ENCODE assay signal across 16 cellular contexts in genomic region chr10:372566-372965, GRCh38.
DNase-seq lines count a peak whose midpoint lies in the region; ATAC-seq and TF ChIP-seq lines count a peak whose summit lies in the region.
"Had no signal": no experiment of that assay in that cellular context is flagged by ENCODE, and none has a peak within 500 bp of the region (broad histone marks: within the 10 kb centered on the region; RNA-seq: fewer than 3 reads in every experiment).

No MANE protein-coding gene starts in this region.

- H3K27me3 ChIP-seq in GM23338 (ENCODE audit: insufficient read depth) (no peaks in the 10 kb centered on the region), brain microvascular endothelial cell (replicated peaks) (no peaks in the 10 kb centered on the region), mesenchymal stem cell (ENCODE audit: control insufficient read depth in 1 of 2, insufficient read depth in 1 of 2, low read length in 2 of 2) (no peaks in the 10 kb centered on the region), smooth muscle cell (ENCODE audit: low read depth) (no peaks in the 10 kb centered on the region)
- H3K27me3 ChIP-seq: tibial nerve had no signal

- in situ Hi-C loops in brain microvascular endothelial cell (cut with HindIII; ENCODE audit: low pct_ligation_motif_present, low sequenced_read_pairs) = no loop called here

- no peak overlapping the region for H2BK15ac ChIP-seq in mesenchymal stem cell (ENCODE audit: low read depth, poor library complexity, severe bottlenecking)

- H3K4ac ChIP-seq in mesenchymal stem cell (ENCODE audit: low read depth in 1 of 2, low read length in 2 of 2) = no peak overlapping the region

- H3F3A ChIP-seq in GM23338 (replicated peaks; ENCODE audit: low read depth) (no peaks in the 10 kb centered on the region), smooth muscle cell (ENCODE audit: low read depth) (peaks cover 25% of the 10 kb centered on the region)

- DNase-seq in GM23338 (ENCODE audit: low spot score) = no peak
- DNase-seq in brain microvascular endothelial cell = no peak
- DNase-seq in mesenchymal stem cell = no peak
- no peak for DNase-seq in smooth muscle cell (lab: John Stamatoyannopoulos, UW; ENCODE audit: unreplicated experiment)
- DNase-seq in HK-2 (ENCODE audit: unreplicated experiment) = no peak
- no peak for DNase-seq in natural killer cell
- no peak for DNase-seq in activated CD8-positive, alpha-beta memory T cell treated with anti-CD3 and anti-CD28 coated beads, Interleukin-2, amount 50 U/mL, for 48 hours
- DNase-seq: activated CD4-positive, alpha-beta memory T cell treated with anti-CD3 and anti-CD28 coated beads, Interleukin-2, amount 10 ng/mL, durations not matched to agents 7 days and 5 days; activated naive CD8-positive, alpha-beta T cell treated with anti-CD3 and anti-CD28 coated beads for 36 hours; activated T-cell treated with anti-CD3 and anti-CD28 coated beads, Interleukin-2, amount 50 U/mL, for 4 hours; CD4-positive, alpha-beta T cell; NCI-H187; stimulated activated CD4-positive, alpha-beta T cell treated with anti-CD3 and anti-CD28 coated beads, Interleukin-12 subunit alpha, Interleukin-12 subunit beta, amount 100 ng/mL, for 4 hours; T-helper 2 cell had no signal

- H2BK5ac ChIP-seq in mesenchymal stem cell (ENCODE audit: low read depth, low read length, poor library complexity, severe bottlenecking) = no peak overlapping the region

- H3K4me3 Mint-ChIP-seq in GM23338 = no peak overlapping the region
- H3K4me3 Mint-ChIP-seq in natural killer cell = no peak overlapping the region
- H3K4me3 Mint-ChIP-seq: activated CD4-positive, alpha-beta memory T cell treated with anti-CD3 and anti-CD28 coated beads, Interleukin-2, amount 10 ng/mL, durations not matched to agents 7 days and 5 days; activated naive CD8-positive, alpha-beta T cell treated with anti-CD3 and anti-CD28 coated beads for 36 hours; activated T-cell treated with anti-CD3 and anti-CD28 coated beads, Interleukin-2, amount 50 U/mL, for 4 hours; CD4-positive, alpha-beta T cell had no signal

- no peak overlapping the region for H3K9ac ChIP-seq in mesenchymal stem cell (ENCODE audit: low read length)
- H3K9ac ChIP-seq in smooth muscle cell (ENCODE audit: low read depth) = peak overlapping the region; percentile 67

- H3K18ac ChIP-seq in mesenchymal stem cell (ENCODE audit: low read depth in 1 of 2, low read length in 2 of 2) = peak overlapping the region; percentile 38 to 79

- H2AFZ ChIP-seq in GM23338 (no peak overlapping the region), mesenchymal stem cell (ENCODE audit: low read depth, low read length) (no peak overlapping the region), smooth muscle cell (ENCODE audit: low read depth) (no peak overlapping the region)

- H3K79me2 ChIP-seq in GM23338 (replicated peaks; ENCODE audit: insufficient read depth) (no peaks in the 10 kb centered on the region), smooth muscle cell (ENCODE audit: low read depth) (no peaks in the 10 kb centered on the region)

- H3K9me2 ChIP-seq in GM23338 (ENCODE audit: insufficient read depth) = no peaks in the 10 kb centered on the region

- H3K9me3 Mint-ChIP-seq in GM23338 = no peaks in the 10 kb centered on the region
- H3K9me3 Mint-ChIP-seq in natural killer cell = no peaks in the 10 kb centered on the region
- H3K9me3 Mint-ChIP-seq: activated CD4-positive, alpha-beta memory T cell treated with anti-CD3 and anti-CD28 coated beads, Interleukin-2, amount 10 ng/mL, durations not matched to agents 7 days and 5 days; activated naive CD8-positive, alpha-beta T cell treated with anti-CD3 and anti-CD28 coated beads for 36 hours; activated T-cell treated with anti-CD3 and anti-CD28 coated beads, Interleukin-2, amount 50 U/mL, for 4 hours; CD4-positive, alpha-beta T cell had no signal

- H2BK12ac ChIP-seq in mesenchymal stem cell (ENCODE audit: low read length in 2 of 2) = peak overlapping the region in 1 of 2 experiments; percentile 42

- H4K91ac ChIP-seq in mesenchymal stem cell (ENCODE audit: low read length) = peak overlapping the region; percentile 57

- H3K14ac ChIP-seq in mesenchymal stem cell (ENCODE audit: low read length in 2 of 2) = no peak overlapping the region

- H3K4me3 ChIP-seq in GM23338 = no peak overlapping the region
- no peak overlapping the region for H3K4me3 ChIP-seq in brain microvascular endothelial cell (ENCODE audit: low read depth, low read length)
- H3K4me3 ChIP-seq in mesenchymal stem cell (ENCODE audit: insufficient read depth in 1 of 2, low read depth in 1 of 2, low read length in 2 of 2) = no peak overlapping the region
- no peak overlapping the region for H3K4me3 ChIP-seq in smooth muscle cell
- H3K4me3 ChIP-seq: tibial nerve had no signal

- no peak overlapping the region for H4K8ac ChIP-seq in mesenchymal stem cell (ENCODE audit: low read length)

- no peaks in the 10 kb centered on the region for H3K36me3 ChIP-seq in GM23338 (ENCODE audit: insufficient read depth)
- H3K36me3 ChIP-seq in brain microvascular endothelial cell (replicated peaks) = peaks cover 2% of the 10 kb centered on the region
- H3K36me3 ChIP-seq in mesenchymal stem cell (ENCODE audit: control insufficient read depth in 1 of 2, insufficient read depth in 2 of 2, low read depth in 1 of 2, low read length in 2 of 2) = peaks cover 35 to 46% of the 10 kb centered on the region in 2 experiments
- peaks cover under 1% of the 10 kb centered on the region for H3K36me3 ChIP-seq in smooth muscle cell (ENCODE audit: low read depth)

- H3K27me3 Mint-ChIP-seq in GM23338 (ENCODE audit: insufficient read depth, low read depth, poor library complexity) = peaks cover 8% of the 10 kb centered on the region
- H3K27me3 Mint-ChIP-seq in natural killer cell (ENCODE audit: low read depth in 2 of 2) = peaks cover 4 to 23% of the 10 kb centered on the region in 2 donors
- H3K27me3 Mint-ChIP-seq: activated CD4-positive, alpha-beta memory T cell treated with anti-CD3 and anti-CD28 coated beads, Interleukin-2, amount 10 ng/mL, durations not matched to agents 7 days and 5 days; activated naive CD8-positive, alpha-beta T cell treated with anti-CD3 and anti-CD28 coated beads for 36 hours; CD4-positive, alpha-beta T cell had no signal

- H3K4me1 Mint-ChIP-seq in GM23338 (peaks cover 11% of the 10 kb centered on the region), natural killer cell (peaks cover 9 to 10% of the 10 kb centered on the region in 2 donors)
- H3K4me1 Mint-ChIP-seq: activated CD4-positive, alpha-beta memory T cell treated with anti-CD3 and anti-CD28 coated beads, Interleukin-2, amount 10 ng/mL, durations not matched to agents 7 days and 5 days had no signal

- no peak for TF ChIP-seq CTCF in GM23338 (conservative IDR thresholded peaks at IDR 0.05; ENCODE audit: low read depth in 2 of 2)
- no peak for TF ChIP-seq CTCF in brain microvascular endothelial cell (IDR thresholded peaks at IDR 0.05; ENCODE audit: low read depth, low read length, missing control alignments)
- TF ChIP-seq CTCF in smooth muscle cell (IDR thresholded peaks at IDR 0.05; ENCODE audit: borderline replicate concordance, insufficient read depth, poor library complexity, severe bottlenecking) = no peak
- no peak for TF ChIP-seq CTCF in natural killer cell (IDR thresholded peaks at IDR 0.05)

- H3K23ac ChIP-seq in mesenchymal stem cell (ENCODE audit: low read length in 2 of 2) = no peak overlapping the region

- no peaks in the 10 kb centered on the region for H4K20me1 ChIP-seq in GM23338 (replicated peaks; ENCODE audit: insufficient read depth)
- peaks cover 3% of the 10 kb centered on the region for H4K20me1 ChIP-seq in smooth muscle cell (ENCODE audit: low read depth)

- H2BK120ac ChIP-seq in mesenchymal stem cell (ENCODE audit: low read depth, low read length) = no peak overlapping the region

- H3K4me1 ChIP-seq in GM23338 (ENCODE audit: insufficient read depth) (no peaks in the 10 kb centered on the region), mesenchymal stem cell (ENCODE audit: control insufficient read depth, insufficient read depth, low read depth, low read length) (peaks cover 39% of the 10 kb centered on the region), smooth muscle cell (ENCODE audit: low read depth) (peaks cover 22% of the 10 kb centered on the region)

- H3K27ac Mint-ChIP-seq in GM23338 (peak overlapping the region; percentile 36; the same call in 1 of the 2 replicates), natural killer cell (no peak overlapping the region)
- H3K27ac Mint-ChIP-seq: activated CD4-positive, alpha-beta memory T cell treated with anti-CD3 and anti-CD28 coated beads, Interleukin-2, amount 10 ng/mL, durations not matched to agents 7 days and 5 days; activated naive CD8-positive, alpha-beta T cell treated with anti-CD3 and anti-CD28 coated beads for 36 hours; CD4-positive, alpha-beta T cell had no signal

- peaks cover 14% of the 10 kb centered on the region for H3K79me1 ChIP-seq in mesenchymal stem cell (replicated peaks; ENCODE audit: low read length, poor library complexity, severe bottlenecking)

- H3K4me2 ChIP-seq in GM23338 = no peak overlapping the region
- H3K4me2 ChIP-seq in mesenchymal stem cell (ENCODE audit: low read length, poor library complexity, severe bottlenecking) = no peak overlapping the region
- H3K4me2 ChIP-seq in smooth muscle cell = peak overlapping the region; percentile 75

- H3K36me3 Mint-ChIP-seq in GM23338 (ENCODE audit: low read depth) = peaks cover 4% of the 10 kb centered on the region
- H3K36me3 Mint-ChIP-seq in natural killer cell = no peaks in the 10 kb centered on the region
- H3K36me3 Mint-ChIP-seq: activated naive CD8-positive, alpha-beta T cell treated with anti-CD3 and anti-CD28 coated beads for 36 hours had no signal

- 97% methylated on average over 17 of the region's 17 CpGs for WGBS in mesenchymal stem cell
- 80% methylated on average over 17 of the region's 17 CpGs for WGBS in smooth muscle cell (ENCODE audit: low lambda C conversion rate)

- H3K9me3 ChIP-seq in mesenchymal stem cell (ENCODE audit: control insufficient read depth, low read length) (no peaks in the 10 kb centered on the region), smooth muscle cell (replicated peaks; ENCODE audit: low read depth) (no peaks in the 10 kb centered on the region)
- H3K9me3 ChIP-seq: tibial nerve had no signal

- peak overlapping the region; percentile 32 for H2AK5ac ChIP-seq in mesenchymal stem cell (ENCODE audit: low read length, severe bottlenecking)

- ATAC-seq in GM23338 = no peak
- no peak for ATAC-seq in GM21786 (IDR thresholded peaks at IDR 0.05; ENCODE audit: unreplicated experiment)
- ATAC-seq in natural killer cell = no peak
- ATAC-seq: activated T-cell treated with anti-CD3 and anti-CD28 coated beads, Interleukin-2, amount 50 U/mL, for 4 hours had no signal

- intact Hi-C loops in natural killer cell (cut with micrococcal nuclease) = no loop called here

- H3K27ac ChIP-seq in GM23338 (ENCODE audit: low read depth) (no peak overlapping the region), brain microvascular endothelial cell (peak overlapping the region; percentile 84), mesenchymal stem cell (ENCODE audit: low read length, poor library complexity, severe bottlenecking) (peak overlapping the region; percentile 83), smooth muscle cell (ENCODE audit: low read depth) (peak overlapping the region; percentile 97)

TF ChIP-seq in GM23338, 12 proteins besides CTCF, POLR2A, EP300 and RAD21 (continues in another document):
- TF ChIP-seq JUNB (IDR thresholded peaks at IDR 0.05; ENCODE audit: unreplicated experiment) = no peak
- no peak for TF ChIP-seq STAT1 (IDR thresholded peaks at IDR 0.05; ENCODE audit: unreplicated experiment)
- TF ChIP-seq NANOG (IDR thresholded peaks at IDR 0.05; ENCODE audit: borderline replicate concordance) = no peak
